ENCODE assay signal across 20 cellular contexts in genomic region chr7:149688836-149689590, GRCh38.
"Had no signal": no experiment of that assay in that cellular context is flagged by ENCODE, and none has a peak within 500 bp of the region (broad histone marks: within the 10 kb centered on the region; RNA-seq: fewer than 3 reads in every experiment).

No MANE protein-coding gene starts in this region.

- H3K36me3 ChIP-seq: SJSA1 had no signal

- H3K4me3 ChIP-seq: SJSA1, SK-N-MC had no signal

- H3K27ac ChIP-seq: SJSA1, SK-N-MC had no signal

- DNase-seq: KBM-7, MV-4-11, NCI-H1048, NCI-H1105, NCI-H1417, NCI-H146, NCI-H1694 treated with DMSO at 0.1 percent for 48 hours, NCI-H1930, NCI-H2081, NCI-H2107, NCI-H2227 treated with DMSO at 0.1 percent for 48 hours, NCI-H510A, NCI-H524 treated with DMSO at 0.1 percent for 48 hours, NCI-H69, NCI-H774, Right ventricle myocardium superior, RPMI8226, SIG-M5 had no signal

- H3K4me1 ChIP-seq: SJSA1 had no signal
